In genomic region chr1:229625893-229626831, GRCh38 we compare ENCODE assay signal across 8 cellular contexts. TPM values are rescaled to one million over a fixed set of nuclear protein-coding genes. Genes with fewer than 3 reads are reported as not detected.
DNase-seq lines count a peak whose midpoint lies in the region; ATAC-seq and TF ChIP-seq lines count a peak whose summit lies in the region.

Gene TAF5L (minus strand): TSS chr1:229626122. CDS start chr1:229614482, 11,640 bp downstream.
Gene URB2 (plus strand): TSS chr1:229626247. CDS start chr1:229627634, 1,387 bp downstream.

- peaks cover 30% of the 10 kb centered on the region for H4K20me1 ChIP-seq in MM.1S (ENCODE audit: insufficient read depth, low read length)

- DNase-seq in GDM1 (lab: John Stamatoyannopoulos, UW): peak; percentile 83
- peak; percentile 94 for DNase-seq in H7
- DNase-seq in MM.1S: peak; percentile 96
- peak; percentile 90 for DNase-seq in glomerular visceral epithelial cell (ENCODE audit: extremely low spot score)
- DNase-seq in omental fat pad (ENCODE audit: low spot score): peak; percentile 43

- no peaks in the 10 kb centered on the region for H3K9me3 ChIP-seq in MM.1S (replicated peaks; ENCODE audit: insufficient read depth, low read length)

- peak within 1 kb of the TSS; percentile 98 for H3K27ac Mint-ChIP-seq in activated naive CD4-positive, alpha-beta T cell treated with anti-CD3 and anti-CD28 coated beads, Interleukin-2, amount 50 U/mL, for 24 hours

- H3K27me3 Mint-ChIP-seq in activated naive CD4-positive, alpha-beta T cell treated with anti-CD3 and anti-CD28 coated beads, Interleukin-2, amount 50 U/mL, for 24 hours: no peaks in the 10 kb centered on the region

- peaks cover 92% of the 10 kb centered on the region for H3K79me2 ChIP-seq in MM.1S (ENCODE audit: low read length)

- H3K4me3 ChIP-seq in H7 (ENCODE audit: insufficient read depth, low read depth, low read length) (peak within 1 kb of the TSS; percentile 99), MM.1S (ENCODE audit: low read length) (peak within 1 kb of the TSS; percentile 87)

- peaks cover 72% of the 10 kb centered on the region for H3K4me1 Mint-ChIP-seq in activated naive CD4-positive, alpha-beta T cell treated with anti-CD3 and anti-CD28 coated beads, Interleukin-2, amount 50 U/mL, for 24 hours

- H3K36me3 Mint-ChIP-seq in activated naive CD4-positive, alpha-beta T cell treated with anti-CD3 and anti-CD28 coated beads, Interleukin-2, amount 50 U/mL, for 24 hours: peaks cover 12% of the 10 kb centered on the region

- TF ChIP-seq CTCF in MM.1S (IDR thresholded peaks at IDR 0.05; ENCODE audit: low read length) (no peak), omental fat pad (IDR thresholded peaks at IDR 0.05) (no peak)

- H3K36me3 ChIP-seq in H7 (replicated peaks; ENCODE audit: control insufficient read depth, insufficient read depth, low read length): no peaks in the 10 kb centered on the region
- no peaks in the 10 kb centered on the region; the same call in 1 of the 2 replicates for H3K36me3 ChIP-seq in MM.1S (replicated peaks; ENCODE audit: insufficient read depth, low read length)

- peak within 1 kb of the TSS; percentile 93 for H3K4me2 ChIP-seq in MM.1S (ENCODE audit: low read depth, low read length)

- peak within 1 kb of the TSS; percentile 87 for H3K9ac ChIP-seq in MM.1S (ENCODE audit: low read length)

- peak within 1 kb of the TSS; percentile 96 for H2AFZ ChIP-seq in MM.1S (ENCODE audit: low read length)

- peaks cover 21% of the 10 kb centered on the region for H3K4me1 ChIP-seq in MM.1S (ENCODE audit: low read length)

- H3F3A ChIP-seq in MM.1S (ENCODE audit: insufficient read depth, low read length): peaks cover 17% of the 10 kb centered on the region

- peak within 1 kb of the TSS; percentile 96 for H3K4me3 Mint-ChIP-seq in activated naive CD4-positive, alpha-beta T cell treated with anti-CD3 and anti-CD28 coated beads, Interleukin-2, amount 50 U/mL, for 24 hours

- no peaks in the 10 kb centered on the region for H3K9me3 Mint-ChIP-seq in activated naive CD4-positive, alpha-beta T cell treated with anti-CD3 and anti-CD28 coated beads, Interleukin-2, amount 50 U/mL, for 24 hours

- H3K27ac ChIP-seq in MM.1S (ENCODE audit: low read length) (peak within 1 kb of the TSS; percentile 54; the same call in 1 of the 2 replicates), temporal lobe (ENCODE audit: low read depth, low read length) (peak within 1 kb of the TSS; percentile 47)

- peak; percentile 96 for ATAC-seq in SK-N-SH treated with all-trans-retinoic acid at 6 μM for 48 hours
- ATAC-seq in omental fat pad (ENCODE audit: low FRiP score): peak; percentile 98

- H3K27me3 ChIP-seq in H7 (ENCODE audit: control insufficient read depth, insufficient read depth, low read length) (no peaks in the 10 kb centered on the region), MM.1S (replicated peaks; ENCODE audit: insufficient read depth, low read length) (no peaks in the 10 kb centered on the region)

- H3K9me2 ChIP-seq in MM.1S (replicated peaks; ENCODE audit: insufficient read depth, low read length): no peaks in the 10 kb centered on the region

TF ChIP-seq in SK-N-SH treated with all-trans-retinoic acid at 6 μM for 48 hours, 23 proteins besides CTCF, POLR2A, EP300 and RAD21:
- TF ChIP-seq ZNF70 (CRISPR knock-in tag; IDR thresholded peaks at IDR 0.05): no peak
- no peak for TF ChIP-seq CSRNP3 (CRISPR knock-in tag; IDR thresholded peaks at IDR 0.05)
- no peak for TF ChIP-seq POU6F1 (CRISPR knock-in tag; IDR thresholded peaks at IDR 0.05; ENCODE audit: borderline replicate concordance, low read depth)
- no peak for TF ChIP-seq TCF4 (CRISPR knock-in tag; IDR thresholded peaks at IDR 0.05; ENCODE audit: borderline replicate concordance)
- no peak for TF ChIP-seq ZFP30 (CRISPR knock-in tag; IDR thresholded peaks at IDR 0.05)
- no peak for TF ChIP-seq ZC3H10 (CRISPR knock-in tag; IDR thresholded peaks at IDR 0.05)
- TF ChIP-seq ESRRG (CRISPR knock-in tag; IDR thresholded peaks at IDR 0.05): no peak
- no peak for TF ChIP-seq ARNTL (CRISPR knock-in tag; IDR thresholded peaks at IDR 0.05; ENCODE audit: borderline replicate concordance, low read depth)
- no peak for TF ChIP-seq ZNF8 (CRISPR knock-in tag; IDR thresholded peaks at IDR 0.05)
- no peak for TF ChIP-seq TOX (CRISPR knock-in tag; IDR thresholded peaks at IDR 0.05; ENCODE audit: borderline replicate concordance)
- TF ChIP-seq ISL1 (CRISPR knock-in tag; IDR thresholded peaks at IDR 0.05): no peak
- no peak for TF ChIP-seq ZFP3 (CRISPR knock-in tag; IDR thresholded peaks at IDR 0.05)
- TF ChIP-seq CSDC2 (CRISPR knock-in tag; IDR thresholded peaks at IDR 0.05): no peak
- TF ChIP-seq BACH2 (CRISPR knock-in tag; IDR thresholded peaks at IDR 0.05; ENCODE audit: borderline replicate concordance): no peak
- TF ChIP-seq PPARA (CRISPR knock-in tag; IDR thresholded peaks at IDR 0.05; ENCODE audit: borderline replicate concordance): no peak
- TF ChIP-seq SNAI2 (CRISPR knock-in tag; IDR thresholded peaks at IDR 0.05): no peak
- TF ChIP-seq GLIS3 (CRISPR knock-in tag; IDR thresholded peaks at IDR 0.05): no peak

RNA-seq across cellular contexts. Expression of gene TAF5L, which starts in this region (rescaled TPM):
- 32.8 and 34.6 TPM in 2 replicates for total RNA-seq in H7 (2014; rRNA removed; shearing (Covaris generic))
- 10 to 100 TPM; 18.6 to 27.4 (median 20.5) TPM for total RNA-seq in omental fat pad
- 17.7 TPM for total RNA-seq in temporal lobe

RNA-seq across cellular contexts. Expression of gene URB2, which starts in this region (rescaled TPM):
- total RNA-seq in H7 (2014; rRNA removed; shearing (Covaris generic)): 35.4 and 37.5 TPM in 2 replicates
- total RNA-seq in omental fat pad (10 to 100 TPM in 3 of 4 donors, 1 to 10 TPM in 1; 8.5 to 60.2 (median 17.1) TPM), temporal lobe (8.1 TPM)

Comparison
In these comparisons a context has a peak if more than half of its experiments do, and no peak if none do; other contexts are left out.
1. Peak in every context shown above with its lines: DNase-seq, ATAC-seq, H3K4me3 ChIP-seq and H3K27ac ChIP-seq.
2. DNase-seq: peak in every context shown above with its lines; median percentile 96 in MM.1S; 94 in H7; 90 in glomerular visceral epithelial cell; 83 in GDM1; 43 in omental fat pad.